Comparison of ENCODE assay signal across 11 cellular contexts in the genomic region with DNA sequence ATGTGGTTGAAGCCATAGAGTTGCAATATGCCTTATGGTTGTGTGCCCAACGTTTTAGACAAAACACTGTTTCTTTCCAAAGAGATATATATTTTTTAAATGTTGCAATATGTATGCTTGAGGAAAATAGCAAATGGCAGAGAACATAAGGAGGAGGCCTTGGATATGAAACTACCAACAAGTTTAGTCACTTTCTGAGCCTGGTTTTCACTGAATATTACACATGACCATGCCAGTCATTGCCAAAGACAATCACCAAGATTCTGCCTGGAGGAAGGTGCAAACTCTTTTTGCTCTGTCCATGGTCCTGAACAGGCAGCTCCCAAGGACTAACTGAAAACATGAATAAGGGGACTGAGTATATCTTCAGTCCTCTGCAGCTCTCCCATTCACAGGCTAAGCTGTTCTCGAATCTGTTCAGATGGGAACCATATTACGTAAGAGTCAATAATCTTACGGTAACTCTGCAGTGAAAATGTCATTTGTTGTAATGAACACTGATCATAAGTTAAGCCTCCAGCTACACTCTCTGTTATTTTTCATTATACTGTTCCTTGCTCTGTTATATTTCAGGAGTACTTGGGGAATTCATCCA.
A peak's percentile ranks its signal among the peaks of the same experiment; 100 is the strongest.
DNase-seq lines count a peak whose midpoint lies in the region; ATAC-seq and FAIRE-seq lines count a peak whose summit lies in the region.
"Had no signal": no experiment of that assay in that cellular context is flagged by ENCODE, and none has a peak within 500 bp of the region (broad histone marks: within the 10 kb centered on the region; RNA-seq: fewer than 3 reads in every experiment).

No MANE protein-coding gene starts in this region.

- peaks cover 17% of the 10 kb centered on the region for H3K9me3 Mint-ChIP-seq in activated CD8-positive, alpha-beta T cell treated with anti-CD3 and anti-CD28 coated beads, Interleukin-2, amount 10 ng/mL, durations not matched to agents 7 days and 5 days (ENCODE audit: insufficient read depth)

- POLR2A ChIA-PET in activated CD8-positive, alpha-beta T cell treated with anti-CD3 and anti-CD28 coated beads, Interleukin-2, amount 10 ng/mL, durations not matched to agents 7 days and 5 days (lab: Charles Lee), result no interaction called here

- H3K27me3 Mint-ChIP-seq in activated CD8-positive, alpha-beta T cell treated with anti-CD3 and anti-CD28 coated beads, Interleukin-2, amount 10 ng/mL, durations not matched to agents 7 days and 5 days (ENCODE audit: low read depth), result no peaks in the 10 kb centered on the region
- H3K27me3 Mint-ChIP-seq: naive B cell had no signal

- no peak for ATAC-seq in activated CD8-positive, alpha-beta T cell treated with anti-CD3 and anti-CD28 coated beads, Interleukin-2, amount 10 ng/mL, durations not matched to agents 7 days and 5 days

- H3K27ac Mint-ChIP-seq in activated CD8-positive, alpha-beta T cell treated with anti-CD3 and anti-CD28 coated beads, Interleukin-2, amount 10 ng/mL, durations not matched to agents 7 days and 5 days, result no peak overlapping the region
- H3K27ac Mint-ChIP-seq: naive B cell had no signal

- CTCF ChIA-PET in activated CD8-positive, alpha-beta T cell treated with anti-CD3 and anti-CD28 coated beads, Interleukin-2, amount 10 ng/mL, durations not matched to agents 7 days and 5 days (lab: Charles Lee), result no interaction called here

- DNase-seq in COLO829 (ENCODE audit: low spot score) (peak; percentile 17), HT-29 (ENCODE audit: low spot score) (peak; percentile 58), inferior parietal cortex (ENCODE audit: extremely low spot score) (peak; percentile 58), RCC 7860 (ENCODE audit: low spot score) (no peak), SIG-M5 (lab: John Stamatoyannopoulos, UW) (no peak), NCI-H526 (lab: John Stamatoyannopoulos, UW) (no peak)
- DNase-seq in activated CD8-positive, alpha-beta T cell treated with anti-CD3 and anti-CD28 coated beads, Interleukin-2, amount 10 ng/mL, durations not matched to agents 7 days and 5 days, result peak; percentile 52
- no peak for DNase-seq in effector CD8-positive, alpha-beta T cell (lab: John Stamatoyannopoulos, UW)
- DNase-seq: activated CD4-positive, CD25-positive, alpha-beta regulatory T cell; dorsolateral prefrontal cortex; naive B cell had no signal

- H3K4me1 Mint-ChIP-seq in activated CD8-positive, alpha-beta T cell treated with anti-CD3 and anti-CD28 coated beads, Interleukin-2, amount 10 ng/mL, durations not matched to agents 7 days and 5 days (ENCODE audit: low read depth), result no peaks in the 10 kb centered on the region

- H3K36me3 Mint-ChIP-seq in activated CD8-positive, alpha-beta T cell treated with anti-CD3 and anti-CD28 coated beads, Interleukin-2, amount 10 ng/mL, durations not matched to agents 7 days and 5 days (ENCODE audit: low read depth), result peaks cover 2% of the 10 kb centered on the region

- H3K4me3 Mint-ChIP-seq in activated CD8-positive, alpha-beta T cell treated with anti-CD3 and anti-CD28 coated beads, Interleukin-2, amount 10 ng/mL, durations not matched to agents 7 days and 5 days, result no peak overlapping the region
- H3K4me3 Mint-ChIP-seq: naive B cell had no signal

- no peak for FAIRE-seq in RCC 7860 (lab: Jason Lieb, UNC)

Comparison
In these comparisons a context has a peak if more than half of its experiments do, and no peak if none do; other contexts are left out.
1. DNase-seq: peak in COLO829 (single experiment), HT-29 (single experiment), activated CD8-positive, alpha-beta T cell treated with anti-CD3 and anti-CD28 coated beads, Interleukin-2, amount 10 ng/mL, durations not matched to agents 7 days and 5 days (single experiment) and inferior parietal cortex (single experiment); none in RCC 7860 (single experiment), SIG-M5 (single experiment), NCI-H526 (0 of 2) and effector CD8-positive, alpha-beta T cell (single experiment).